In genomic region chr4:87966095-87966496, GRCh38 we compare ENCODE assay signal across 17 cellular contexts. TPM values are rescaled to one million over a fixed set of nuclear protein-coding genes. Genes with fewer than 3 reads are reported as not detected.
"Had no signal": no experiment of that assay in that cellular context is flagged by ENCODE, and none has a peak within 500 bp of the region (broad histone marks: within the 10 kb centered on the region; RNA-seq: fewer than 3 reads in every experiment).

No MANE protein-coding gene starts in this region.

- H3K9me3 Mint-ChIP-seq: naive thymus-derived CD4-positive, alpha-beta T cell; nephron progenitor cell; stimulated activated naive CD8-positive, alpha-beta T cell treated with anti-CD3 and anti-CD28 coated beads, Interleukin-15, Interleukin-2, amounts not matched to agents 100 ng/mL and 50 ng/mL, for 24 hours had no signal

- H3K36me3 Mint-ChIP-seq: naive thymus-derived CD4-positive, alpha-beta T cell had no signal

- ATAC-seq: gastrocnemius medialis; left lung; naive thymus-derived CD4-positive, alpha-beta T cell had no signal

- H3K4me3 Mint-ChIP-seq: naive thymus-derived CD4-positive, alpha-beta T cell; nephron progenitor cell; stimulated activated naive CD8-positive, alpha-beta T cell treated with anti-CD3 and anti-CD28 coated beads, Interleukin-15, Interleukin-2, amounts not matched to agents 100 ng/mL and 50 ng/mL, for 24 hours had no signal

- FAIRE-seq: endometrium, small intestine had no signal

- H3K27me3 ChIP-seq: esophagus muscularis mucosa, right atrium auricular region, testis, tibial nerve had no signal

- H3K4me1 ChIP-seq: esophagus muscularis mucosa, gastrocnemius medialis, left lung, right atrium auricular region, testis, tibial nerve had no signal

- H3K4me1 Mint-ChIP-seq: naive thymus-derived CD4-positive, alpha-beta T cell; nephron progenitor cell had no signal

- H3K27ac ChIP-seq: esophagus muscularis mucosa, gastrocnemius medialis, left lung, right atrium auricular region, testis, tibial nerve had no signal

- H3K9me3 ChIP-seq: esophagus muscularis mucosa, gastrocnemius medialis, left lung, right atrium auricular region, testis, tibial nerve had no signal

- DNase-seq: effector memory CD4-positive, alpha-beta T cell; gastrocnemius medialis; glutamatergic neuron; islet precursor cell; mesendoderm; naive thymus-derived CD4-positive, alpha-beta T cell; nephron progenitor cell; small intestine; stimulated activated CD4-positive, alpha-beta T cell treated with anti-CD3 and anti-CD28 coated beads, Interleukin-12 subunit alpha, Interleukin-12 subunit beta, amount 100 ng/mL, for 4 hours; testis had no signal

- H3K36me3 ChIP-seq: esophagus muscularis mucosa, gastrocnemius medialis, left lung, right atrium auricular region, tibial nerve had no signal

- H3K27ac Mint-ChIP-seq: naive thymus-derived CD4-positive, alpha-beta T cell; nephron progenitor cell; stimulated activated naive CD8-positive, alpha-beta T cell treated with anti-CD3 and anti-CD28 coated beads, Interleukin-15, Interleukin-2, amounts not matched to agents 100 ng/mL and 50 ng/mL, for 24 hours had no signal

- H3K4me3 ChIP-seq: esophagus muscularis mucosa, gastrocnemius medialis, left lung, lung, right atrium auricular region, testis, tibial nerve had no signal

RNA-seq across cellular contexts. Expression of gene SPP1, which starts 9.4 kb away (rescaled TPM):
- polyA plus RNA-seq: naive thymus-derived CD4-positive, alpha-beta T cell had no signal
